Comparison of ENCODE assay signal across 8 cellular contexts in the genomic region with DNA sequence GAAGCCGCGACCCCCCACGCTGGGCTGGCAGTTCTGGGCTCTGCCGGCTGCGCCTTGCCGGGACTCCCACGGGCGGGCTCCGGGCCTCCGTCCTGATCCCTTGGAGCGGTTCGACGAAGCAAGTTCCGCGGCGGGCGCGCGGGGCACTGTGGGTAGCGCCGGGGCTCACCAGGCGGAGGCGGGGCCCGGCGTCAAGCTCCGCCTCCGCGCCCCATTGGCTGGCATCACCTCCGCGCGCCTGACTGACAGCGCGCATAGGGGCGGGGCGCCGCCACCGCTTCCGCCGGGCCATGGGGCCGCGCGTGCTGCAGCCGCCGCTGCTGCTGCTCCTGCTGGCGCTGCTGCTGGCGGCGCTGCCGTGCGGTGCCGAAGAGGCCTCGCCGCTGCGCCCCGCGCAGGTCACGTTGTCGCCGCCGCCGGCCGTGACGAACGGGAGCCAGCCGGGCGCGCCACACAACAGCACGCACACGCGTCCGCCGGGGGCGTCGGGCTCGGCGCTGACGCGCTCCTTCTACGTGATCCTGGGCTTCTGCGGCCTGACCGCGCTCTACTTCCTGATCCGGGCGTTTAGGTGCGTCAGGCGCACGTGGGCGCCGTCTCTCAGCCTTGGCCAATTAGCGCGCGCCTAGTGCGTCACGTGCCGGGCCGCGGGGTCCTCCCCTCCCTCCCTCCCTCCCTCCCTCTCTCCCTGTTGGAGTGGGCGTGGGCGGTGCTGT. TPM values are rescaled to one million over a fixed set of nuclear protein-coding genes. Genes with fewer than 3 reads are reported as not detected.
DNase-seq lines count a peak whose midpoint lies in the region; ATAC-seq and TF ChIP-seq lines count a peak whose summit lies in the region.

A gene (plus strand): TSS at position 271 of the 716 bp plus-strand sequence. CDS start 20 bp downstream, at position 291.

- peak within 1 kb of the TSS in 2 of 4 donors; percentile 31 to 78 for H3K4me3 ChIP-seq in adrenal gland
- peak within 1 kb of the TSS; percentile 48 to 98 (median 73) for H3K4me3 ChIP-seq in heart left ventricle
- peak within 1 kb of the TSS; percentile 69 for H3K4me3 ChIP-seq in upper lobe of right lung

- H3K27me3 Mint-ChIP-seq in progenitor cell of endocrine pancreas: no peaks in the 10 kb centered on the region

- H3K9me3 Mint-ChIP-seq in progenitor cell of endocrine pancreas (ENCODE audit: low read depth): no peaks in the 10 kb centered on the region

- H3K36me3 Mint-ChIP-seq in progenitor cell of endocrine pancreas (ENCODE audit: insufficient read depth): peaks cover 23% of the 10 kb centered on the region

- H3K36me3 ChIP-seq in adrenal gland (replicated peaks in 1 of 2) (peaks cover 0 to 64% of the 10 kb centered on the region in 2 donors), heart left ventricle (peaks cover 2 to 80% (median 60%) of the 10 kb centered on the region in 9 donors), upper lobe of right lung (peaks cover 60% of the 10 kb centered on the region)

- H3K4me1 ChIP-seq in adrenal gland (replicated peaks in 1 of 2) (peaks cover 40 to 58% of the 10 kb centered on the region in 2 donors), heart left ventricle (peaks cover 8 to 70% (median 59%) of the 10 kb centered on the region in 12 donors), upper lobe of right lung (peaks cover 55% of the 10 kb centered on the region)

- peak within 1 kb of the TSS; percentile 97 for H3K27ac Mint-ChIP-seq in progenitor cell of endocrine pancreas

- no peak for TF ChIP-seq CTCF in GM13976 (IDR thresholded peaks at IDR 0.05; ENCODE audit: borderline replicate concordance, control extremely low read depth, extremely low read depth, insufficient read depth, missing control alignments)
- TF ChIP-seq CTCF in adrenal gland (IDR thresholded peaks at IDR 0.05): peak in 2 of 6 experiments; percentile 3 to 23
- no peak for TF ChIP-seq CTCF in heart left ventricle (IDR thresholded peaks at IDR 0.05)
- no peak for TF ChIP-seq CTCF in progenitor cell of endocrine pancreas (IDR thresholded peaks at IDR 0.05; ENCODE audit: unreplicated experiment)
- no peak for TF ChIP-seq CTCF in upper lobe of right lung (IDR thresholded peaks at IDR 0.05)

- peak within 1 kb of the TSS; percentile 74 for H3K4me3 Mint-ChIP-seq in progenitor cell of endocrine pancreas (ENCODE audit: low read depth)

- intact Hi-C loops in adrenal gland (cut with DNase I) (loop anchor here in 1 of 2 donors (10.0 kb wide), 1 partner anchor 159 kb away; a partner anchor contains a TSS), heart left ventricle (cut with DNase I) (loop anchor here in 7 of 10 donors (5.0 to 10.0 kb wide), 10 partner anchors 79 to 779 kb away; a partner anchor contains a TSS), upper lobe of right lung (cut with DNase I) (no loop called here)

- 0% methylated on average over 8 to 92 of the region's 98 CpGs; no CpG with 5 or more reads in 1 of the 4 donors for WGBS in adrenal gland, 4 donors
- 0 to 1% (median 0%) methylated on average over 45 to 98 of the region's 98 CpGs for WGBS in heart left ventricle, 4 donors

- no peaks in the 10 kb centered on the region for H3K9me3 ChIP-seq in adrenal gland (replicated peaks in 1 of 3)
- no peaks in the 10 kb centered on the region for H3K9me3 ChIP-seq in heart left ventricle
- no peaks in the 10 kb centered on the region for H3K9me3 ChIP-seq in upper lobe of right lung

- H3K4me1 Mint-ChIP-seq in progenitor cell of endocrine pancreas (ENCODE audit: low read depth): peaks cover 27% of the 10 kb centered on the region

- peak; percentile 71 for ATAC-seq in HG02870 (IDR thresholded peaks at IDR 0.05; ENCODE audit: unreplicated experiment)
- peak; percentile 51 to 86 (median 82) for ATAC-seq in heart left ventricle
- ATAC-seq in upper lobe of right lung: peak; percentile 88

- in situ Hi-C loops in GM13976 (cut with MboI; ENCODE audit: low sequenced_read_pairs, unreplicated experiment): no loop called here

- DNase-seq in GM13976 (ENCODE audit: low spot score): peak; percentile 95
- peak; percentile 63 for DNase-seq in NCI-H146 treated with DMSO at 0.1 percent for 48 hours (lab: John Stamatoyannopoulos, UW; ENCODE audit: unreplicated experiment)
- DNase-seq in T-helper 1 cell: peak; percentile 93 to 99 (median 95)
- DNase-seq in adrenal gland: peak; percentile 95 to 98 (median 97)
- peak; percentile 95 to 97 (median 97) for DNase-seq in heart left ventricle
- DNase-seq in progenitor cell of endocrine pancreas (ENCODE audit: low spot score, unreplicated experiment): peak; percentile 88
- peak; percentile 98 for DNase-seq in upper lobe of right lung

- TF ChIP-seq POLR2A in adrenal gland (IDR thresholded peaks at IDR 0.05): peak; percentile 70 to 74
- TF ChIP-seq POLR2A in heart left ventricle (IDR thresholded peaks at IDR 0.05): peak in 1 of 2 donors; percentile 80

- H3K27ac ChIP-seq in adrenal gland (peak within 1 kb of the TSS; percentile 51 to 99 (median 98)), heart left ventricle (peak within 1 kb of the TSS; percentile 86 to 100 (median 98)), upper lobe of right lung (peak within 1 kb of the TSS; percentile 94)

- H3K27me3 ChIP-seq in adrenal gland (no peaks in the 10 kb centered on the region), heart left ventricle (no peaks in the 10 kb centered on the region), upper lobe of right lung (no peaks in the 10 kb centered on the region)

RNA-seq across cellular contexts. Expression of the gene that starts here (rescaled TPM):
- total RNA-seq in adrenal gland: 100 to 1,000 TPM in 3 of 8 donors, 10 to 100 TPM in 5; 67.4 to 279 (median 86.5) TPM
- polyA plus RNA-seq in adrenal gland: 100 to 1,000 TPM in 2 of 3 donors, 1 to 10 TPM in 1; 3.8 to 139 (median 123) TPM
- total RNA-seq in heart left ventricle: 10 to 100 TPM; 11.6 to 46.7 (median 18.7) TPM
- 10 to 100 TPM; 23.8 to 56.4 TPM for polyA plus RNA-seq in heart left ventricle
- total RNA-seq in progenitor cell of endocrine pancreas: 30.0 and 31.8 TPM in 2 replicates
- total RNA-seq in upper lobe of right lung: 41.4 TPM
